ENCODE assay signal across 1 cellular context in the genomic region with DNA sequence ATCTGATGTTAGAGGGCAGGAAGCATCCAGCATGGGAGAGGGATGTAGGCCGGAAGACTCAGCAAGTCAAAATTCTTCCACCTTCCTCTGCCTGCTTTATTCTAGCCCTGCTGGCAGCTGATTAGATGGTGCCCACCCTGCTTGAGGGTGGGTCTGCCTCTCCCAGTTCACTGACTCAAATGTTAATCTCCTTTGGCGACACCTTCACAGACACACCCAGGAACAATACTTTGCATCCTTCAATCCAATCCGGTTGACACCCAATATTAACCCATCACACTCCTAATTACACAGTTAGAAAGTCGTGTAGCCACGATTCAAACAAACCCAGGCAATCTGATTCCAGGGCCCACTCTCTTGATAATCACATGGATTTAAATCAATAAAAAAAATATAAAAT.
A peak's percentile ranks its signal among the peaks of the same experiment; 100 is the strongest.
TF ChIP-seq lines count a peak whose summit lies in the region.

No MANE protein-coding gene starts in this region.

TF ChIP-seq in HEK293, 187 proteins besides CTCF, POLR2A, EP300 and RAD21 (continued from another document):
- TF ChIP-seq, protein P1, sequence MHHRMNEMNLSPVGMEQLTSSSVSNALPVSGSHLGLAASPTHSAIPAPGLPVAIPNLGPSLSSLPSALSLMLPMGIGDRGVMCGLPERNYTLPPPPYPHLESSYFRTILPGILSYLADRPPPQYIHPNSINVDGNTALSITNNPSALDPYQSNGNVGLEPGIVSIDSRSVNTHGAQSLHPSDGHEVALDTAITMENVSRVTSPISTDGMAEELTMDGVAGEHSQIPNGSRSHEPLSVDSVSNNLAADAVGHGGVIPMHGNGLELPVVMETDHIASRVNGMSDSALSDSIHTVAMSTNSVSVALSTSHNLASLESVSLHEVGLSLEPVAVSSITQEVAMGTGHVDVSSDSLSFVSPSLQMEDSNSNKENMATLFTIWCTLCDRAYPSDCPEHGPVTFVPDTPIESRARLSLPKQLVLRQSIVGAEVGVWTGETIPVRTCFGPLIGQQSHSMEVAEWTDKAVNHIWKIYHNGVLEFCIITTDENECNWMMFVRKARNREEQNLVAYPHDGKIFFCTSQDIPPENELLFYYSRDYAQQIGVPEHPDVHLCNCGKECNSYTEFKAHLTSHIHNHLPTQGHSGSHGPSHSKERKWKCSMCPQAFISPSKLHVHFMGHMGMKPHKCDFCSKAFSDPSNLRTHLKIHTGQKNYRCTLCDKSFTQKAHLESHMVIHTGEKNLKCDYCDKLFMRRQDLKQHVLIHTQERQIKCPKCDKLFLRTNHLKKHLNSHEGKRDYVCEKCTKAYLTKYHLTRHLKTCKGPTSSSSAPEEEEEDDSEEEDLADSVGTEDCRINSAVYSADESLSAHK (tag by site-specific recombination; IDR thresholded peaks at IDR 0.05) = no peak
- TF ChIP-seq KLF1 (tag by site-specific recombination; IDR thresholded peaks at IDR 0.05) (peak; percentile 94), RBAK (tag by site-specific recombination; IDR thresholded peaks at IDR 0.05) (no peak)
